10 cellular contexts compared by ENCODE assay signal in genomic region chr14:96852823-96853422, GRCh38. TPM values are rescaled to one million over a fixed set of nuclear protein-coding genes. Genes with fewer than 3 reads are reported as not detected.
DNase-seq lines count a peak whose midpoint lies in the region; ATAC-seq and TF ChIP-seq lines count a peak whose summit lies in the region.
"Had no signal": no experiment of that assay in that cellular context is flagged by ENCODE, and none has a peak within 500 bp of the region (broad histone marks: within the 10 kb centered on the region; RNA-seq: fewer than 3 reads in every experiment).

No MANE protein-coding gene starts in this region.

- CTCF ChIA-PET in activated CD8-positive, alpha-beta T cell treated with anti-CD3 and anti-CD28 coated beads for 36 hours (lab: Charles Lee): interaction anchor here (0.6 to 2.2 kb wide), 18 partner anchors 9 to 269 kb away, joined by 3 to 16 read pairs (median 3); partner anchors contain the start of gene VRK1

- H3K4me3 Mint-ChIP-seq in activated CD8-positive, alpha-beta T cell treated with anti-CD3 and anti-CD28 coated beads for 36 hours: no peak overlapping the region
- H3K4me3 Mint-ChIP-seq: activated naive CD8-positive, alpha-beta T cell; CD8-positive, alpha-beta memory T cell had no signal

- intact Hi-C loops in activated CD8-positive, alpha-beta T cell treated with anti-CD3 and anti-CD28 coated beads for 36 hours (cut with micrococcal nuclease): no loop called here
- intact Hi-C loops in upper lobe of right lung (cut with DNase I): no loop called here

- no peaks in the 10 kb centered on the region for H3K9me3 ChIP-seq in upper lobe of right lung

- peaks cover 8% of the 10 kb centered on the region for H3K36me3 ChIP-seq in upper lobe of right lung

- peaks cover 19% of the 10 kb centered on the region for H3K4me1 Mint-ChIP-seq in activated CD8-positive, alpha-beta T cell treated with anti-CD3 and anti-CD28 coated beads for 36 hours (ENCODE audit: low read depth)

- peaks cover 49% of the 10 kb centered on the region for H3K36me3 Mint-ChIP-seq in activated CD8-positive, alpha-beta T cell treated with anti-CD3 and anti-CD28 coated beads for 36 hours (ENCODE audit: low read depth)

- H3K9me3 Mint-ChIP-seq in activated CD8-positive, alpha-beta T cell treated with anti-CD3 and anti-CD28 coated beads for 36 hours: no peaks in the 10 kb centered on the region
- H3K9me3 Mint-ChIP-seq: CD8-positive, alpha-beta memory T cell had no signal

- no peak overlapping the region for H3K27ac ChIP-seq in upper lobe of right lung

- H3K27ac Mint-ChIP-seq in activated CD8-positive, alpha-beta T cell treated with anti-CD3 and anti-CD28 coated beads for 36 hours: no peak overlapping the region
- H3K27ac Mint-ChIP-seq: activated naive CD8-positive, alpha-beta T cell; CD8-positive, alpha-beta memory T cell had no signal

- H3K27me3 Mint-ChIP-seq in activated CD8-positive, alpha-beta T cell treated with anti-CD3 and anti-CD28 coated beads for 36 hours: no peaks in the 10 kb centered on the region
- H3K27me3 Mint-ChIP-seq: activated naive CD8-positive, alpha-beta T cell; CD8-positive, alpha-beta memory T cell had no signal

- POLR2A ChIA-PET in activated CD8-positive, alpha-beta T cell treated with anti-CD3 and anti-CD28 coated beads for 36 hours (lab: Charles Lee): interaction anchor here (0.6 to 1.4 kb wide), 2 partner anchors 40 to 56 kb away, joined by 3 read pairs; partner anchors contain the start of gene VRK1

- DNase-seq in NCI-H1417 (lab: John Stamatoyannopoulos, UW) (peak; percentile 1 to 60 (median 7)), NCI-H1417 treated with DMSO at 0.1 percent for 48 hours (lab: John Stamatoyannopoulos, UW) (no peak), MV-4-11 (lab: John Stamatoyannopoulos, UW) (peak; percentile 42), inferior parietal cortex (ENCODE audit: extremely low spot score) (peak; percentile 47), upper lobe of right lung (no peak)
- no peak for DNase-seq in activated CD8-positive, alpha-beta T cell treated with anti-CD3 and anti-CD28 coated beads for 36 hours
- no peak for DNase-seq in stimulated activated CD4-positive, alpha-beta T cell treated with anti-CD3 and anti-CD28 coated beads, Interleukin-12 subunit alpha, Interleukin-12 subunit beta, amount 100 ng/mL, for 4 hours

- H3K4me1 ChIP-seq in upper lobe of right lung: no peaks in the 10 kb centered on the region

- no peak overlapping the region for H3K4me3 ChIP-seq in upper lobe of right lung

- peak; percentile 64 for ATAC-seq in GM21381 (IDR thresholded peaks at IDR 0.05; ENCODE audit: unreplicated experiment)
- ATAC-seq in activated CD8-positive, alpha-beta T cell treated with anti-CD3 and anti-CD28 coated beads for 36 hours: peak; percentile 51
- peak; percentile 65 for ATAC-seq in upper lobe of right lung

- TF ChIP-seq CTCF in activated CD8-positive, alpha-beta T cell treated with anti-CD3 and anti-CD28 coated beads for 36 hours (IDR thresholded peaks at IDR 0.05): peak; percentile 75
- TF ChIP-seq CTCF in upper lobe of right lung (IDR thresholded peaks at IDR 0.05): peak; percentile 64

- no peaks in the 10 kb centered on the region for H3K27me3 ChIP-seq in upper lobe of right lung

RNA-seq across cellular contexts. Expression of gene VRK1, which starts 55.7 kb away (rescaled TPM):
- total RNA-seq in activated CD8-positive, alpha-beta T cell treated with anti-CD3 and anti-CD28 coated beads for 36 hours: 10 to 100 TPM; 80.8 to 82.4 TPM
- total RNA-seq in upper lobe of right lung: 10.2 TPM

Comparison
In these comparisons a context has a peak if more than half of its experiments do, and no peak if none do; other contexts are left out.
1. DNase-seq: peak in NCI-H1417 (3 of 3), MV-4-11 (single experiment) and inferior parietal cortex (single experiment); none in NCI-H1417 treated with DMSO at 0.1 percent for 48 hours (single experiment), activated CD8-positive, alpha-beta T cell treated with anti-CD3 and anti-CD28 coated beads for 36 hours (single experiment), upper lobe of right lung (single experiment) and stimulated activated CD4-positive, alpha-beta T cell treated with anti-CD3 and anti-CD28 coated beads, Interleukin-12 subunit alpha, Interleukin-12 subunit beta, amount 100 ng/mL, for 4 hours (single experiment).
2. Peak in every context shown above with its lines, with median percentiles within 50 percentile points of each other: ATAC-seq.